In the genomic region with DNA sequence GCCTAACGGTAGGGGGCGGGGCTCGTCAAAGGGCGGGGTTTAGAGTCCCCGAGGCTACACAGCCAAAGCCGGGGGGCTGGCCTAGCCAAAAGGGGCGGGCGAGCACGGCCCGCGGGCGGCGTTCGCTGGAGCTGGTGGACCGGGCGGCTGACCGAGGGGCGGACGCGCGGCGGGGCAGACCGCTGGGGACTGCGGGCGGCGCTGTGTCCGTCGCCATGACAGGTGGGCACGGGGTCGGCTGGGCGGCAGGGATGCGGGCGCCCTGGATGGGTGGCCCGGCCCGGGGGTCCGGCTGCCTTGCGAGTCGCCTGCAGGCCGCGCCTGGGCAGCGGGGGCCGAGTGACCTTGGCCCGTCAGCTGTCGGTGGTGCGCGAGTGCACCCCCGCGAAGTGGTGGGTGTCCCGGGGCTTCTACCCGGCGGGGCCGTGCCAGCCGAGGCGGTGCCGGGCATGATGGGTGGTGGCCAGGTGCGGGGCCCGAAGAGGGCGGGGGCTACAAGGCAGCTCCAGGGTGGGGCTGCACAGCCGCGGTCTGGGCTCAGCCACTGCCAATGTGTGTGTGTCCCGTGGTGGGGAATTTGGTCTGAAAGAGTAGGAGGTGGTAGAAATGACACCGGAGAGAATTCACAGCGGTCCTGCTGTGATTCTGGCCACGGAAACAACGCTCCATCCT, we compare ENCODE assay signal across 1 cellular context.
TF ChIP-seq lines count a peak whose summit lies in the region.

A gene with protein sequence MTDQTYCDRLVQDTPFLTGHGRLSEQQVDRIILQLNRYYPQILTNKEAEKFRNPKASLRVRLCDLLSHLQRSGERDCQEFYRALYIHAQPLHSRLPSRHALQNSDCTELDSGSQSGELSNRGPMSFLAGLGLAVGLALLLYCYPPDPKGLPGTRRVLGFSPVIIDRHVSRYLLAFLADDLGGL (plus strand): TSS at position 87 of the 672 bp plus-strand sequence. CDS start 129 bp downstream, at position 216.

TF ChIP-seq in K562, 482 proteins besides CTCF, POLR2A, EP300 and RAD21 (continued from another document and continues in another):
- TF ChIP-seq, protein P1, sequence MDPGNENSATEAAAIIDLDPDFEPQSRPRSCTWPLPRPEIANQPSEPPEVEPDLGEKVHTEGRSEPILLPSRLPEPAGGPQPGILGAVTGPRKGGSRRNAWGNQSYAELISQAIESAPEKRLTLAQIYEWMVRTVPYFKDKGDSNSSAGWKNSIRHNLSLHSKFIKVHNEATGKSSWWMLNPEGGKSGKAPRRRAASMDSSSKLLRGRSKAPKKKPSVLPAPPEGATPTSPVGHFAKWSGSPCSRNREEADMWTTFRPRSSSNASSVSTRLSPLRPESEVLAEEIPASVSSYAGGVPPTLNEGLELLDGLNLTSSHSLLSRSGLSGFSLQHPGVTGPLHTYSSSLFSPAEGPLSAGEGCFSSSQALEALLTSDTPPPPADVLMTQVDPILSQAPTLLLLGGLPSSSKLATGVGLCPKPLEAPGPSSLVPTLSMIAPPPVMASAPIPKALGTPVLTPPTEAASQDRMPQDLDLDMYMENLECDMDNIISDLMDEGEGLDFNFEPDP (CRISPR knock-in tag; IDR thresholded peaks at IDR 0.05) = no peak
- TF ChIP-seq ZNF778 (CRISPR knock-in tag; IDR thresholded peaks at IDR 0.05) = no peak
- no peak for TF ChIP-seq NFE2L1 (tag; IDR thresholded peaks at IDR 0.05; ENCODE audit: borderline replicate concordance, low read depth)
- TF ChIP-seq ETV1 (tag; conservative IDR thresholded peaks at IDR 0.05; ENCODE audit: low read depth) = no peak
- TF ChIP-seq TSC22D4 (tag; IDR thresholded peaks at IDR 0.05) = no peak
- TF ChIP-seq HOXB6 (CRISPR knock-in tag; IDR thresholded peaks at IDR 0.05; ENCODE audit: borderline replicate concordance) = no peak
- peak; percentile 66 for TF ChIP-seq RB1 (IDR thresholded peaks at IDR 0.05; ENCODE audit: low read depth)
- TF ChIP-seq ZNF212 (CRISPR knock-in tag; IDR thresholded peaks at IDR 0.05) = no peak
- no peak for TF ChIP-seq BCOR (IDR thresholded peaks at IDR 0.05)
- peak; percentile 58 to 76; a peak in 3 of 4 replicates for TF ChIP-seq NONO (IDR thresholded peaks at IDR 0.05; ENCODE audit: low read depth in 2 of 2, low read length in 1 of 2)
- no peak for TF ChIP-seq ZNF121 (CRISPR knock-in tag; conservative IDR thresholded peaks at IDR 0.05)
- TF ChIP-seq, protein P2, sequence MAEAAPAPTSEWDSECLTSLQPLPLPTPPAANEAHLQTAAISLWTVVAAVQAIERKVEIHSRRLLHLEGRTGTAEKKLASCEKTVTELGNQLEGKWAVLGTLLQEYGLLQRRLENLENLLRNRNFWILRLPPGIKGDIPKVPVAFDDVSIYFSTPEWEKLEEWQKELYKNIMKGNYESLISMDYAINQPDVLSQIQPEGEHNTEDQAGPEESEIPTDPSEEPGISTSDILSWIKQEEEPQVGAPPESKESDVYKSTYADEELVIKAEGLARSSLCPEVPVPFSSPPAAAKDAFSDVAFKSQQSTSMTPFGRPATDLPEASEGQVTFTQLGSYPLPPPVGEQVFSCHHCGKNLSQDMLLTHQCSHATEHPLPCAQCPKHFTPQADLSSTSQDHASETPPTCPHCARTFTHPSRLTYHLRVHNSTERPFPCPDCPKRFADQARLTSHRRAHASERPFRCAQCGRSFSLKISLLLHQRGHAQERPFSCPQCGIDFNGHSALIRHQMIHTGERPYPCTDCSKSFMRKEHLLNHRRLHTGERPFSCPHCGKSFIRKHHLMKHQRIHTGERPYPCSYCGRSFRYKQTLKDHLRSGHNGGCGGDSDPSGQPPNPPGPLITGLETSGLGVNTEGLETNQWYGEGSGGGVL (CRISPR knock-in tag; IDR thresholded peaks at IDR 0.05) = no peak
- TF ChIP-seq CCNT2 (IDR thresholded peaks at IDR 0.05; ENCODE audit: borderline replicate concordance, extremely low read depth, insufficient read length, low read depth, low read length) = peak; percentile 37
- TF ChIP-seq, protein P3, sequence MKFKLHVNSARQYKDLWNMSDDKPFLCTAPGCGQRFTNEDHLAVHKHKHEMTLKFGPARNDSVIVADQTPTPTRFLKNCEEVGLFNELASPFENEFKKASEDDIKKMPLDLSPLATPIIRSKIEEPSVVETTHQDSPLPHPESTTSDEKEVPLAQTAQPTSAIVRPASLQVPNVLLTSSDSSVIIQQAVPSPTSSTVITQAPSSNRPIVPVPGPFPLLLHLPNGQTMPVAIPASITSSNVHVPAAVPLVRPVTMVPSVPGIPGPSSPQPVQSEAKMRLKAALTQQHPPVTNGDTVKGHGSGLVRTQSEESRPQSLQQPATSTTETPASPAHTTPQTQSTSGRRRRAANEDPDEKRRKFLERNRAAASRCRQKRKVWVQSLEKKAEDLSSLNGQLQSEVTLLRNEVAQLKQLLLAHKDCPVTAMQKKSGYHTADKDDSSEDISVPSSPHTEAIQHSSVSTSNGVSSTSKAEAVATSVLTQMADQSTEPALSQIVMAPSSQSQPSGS (CRISPR knock-in tag; IDR thresholded peaks at IDR 0.05) = no peak
- TF ChIP-seq SIN3A (IDR thresholded peaks at IDR 0.05; ENCODE audit: borderline replicate concordance in 2 of 2, control insufficient read depth in 1 of 2, low read depth in 2 of 2, low read length in 2 of 2) = peak in 1 of 2 experiments; percentile 42; a peak in 1 of 4 replicates
- TF ChIP-seq, protein P4, sequence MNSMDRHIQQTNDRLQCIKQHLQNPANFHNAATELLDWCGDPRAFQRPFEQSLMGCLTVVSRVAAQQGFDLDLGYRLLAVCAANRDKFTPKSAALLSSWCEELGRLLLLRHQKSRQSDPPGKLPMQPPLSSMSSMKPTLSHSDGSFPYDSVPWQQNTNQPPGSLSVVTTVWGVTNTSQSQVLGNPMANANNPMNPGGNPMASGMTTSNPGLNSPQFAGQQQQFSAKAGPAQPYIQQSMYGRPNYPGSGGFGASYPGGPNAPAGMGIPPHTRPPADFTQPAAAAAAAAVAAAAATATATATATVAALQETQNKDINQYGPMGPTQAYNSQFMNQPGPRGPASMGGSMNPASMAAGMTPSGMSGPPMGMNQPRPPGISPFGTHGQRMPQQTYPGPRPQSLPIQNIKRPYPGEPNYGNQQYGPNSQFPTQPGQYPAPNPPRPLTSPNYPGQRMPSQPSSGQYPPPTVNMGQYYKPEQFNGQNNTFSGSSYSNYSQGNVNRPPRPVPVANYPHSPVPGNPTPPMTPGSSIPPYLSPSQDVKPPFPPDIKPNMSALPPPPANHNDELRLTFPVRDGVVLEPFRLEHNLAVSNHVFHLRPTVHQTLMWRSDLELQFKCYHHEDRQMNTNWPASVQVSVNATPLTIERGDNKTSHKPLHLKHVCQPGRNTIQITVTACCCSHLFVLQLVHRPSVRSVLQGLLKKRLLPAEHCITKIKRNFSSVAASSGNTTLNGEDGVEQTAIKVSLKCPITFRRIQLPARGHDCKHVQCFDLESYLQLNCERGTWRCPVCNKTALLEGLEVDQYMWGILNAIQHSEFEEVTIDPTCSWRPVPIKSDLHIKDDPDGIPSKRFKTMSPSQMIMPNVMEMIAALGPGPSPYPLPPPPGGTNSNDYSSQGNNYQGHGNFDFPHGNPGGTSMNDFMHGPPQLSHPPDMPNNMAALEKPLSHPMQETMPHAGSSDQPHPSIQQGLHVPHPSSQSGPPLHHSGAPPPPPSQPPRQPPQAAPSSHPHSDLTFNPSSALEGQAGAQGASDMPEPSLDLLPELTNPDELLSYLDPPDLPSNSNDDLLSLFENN (IDR thresholded peaks at IDR 0.05; ENCODE audit: low read depth in 2 of 2, low read length in 2 of 2) = no peak
- no peak for TF ChIP-seq JUN (IDR thresholded peaks at IDR 0.05; ENCODE audit: borderline replicate concordance, low read depth, low read length)
- TF ChIP-seq JUN (CRISPR knock-in tag; IDR thresholded peaks at IDR 0.05; ENCODE audit: borderline replicate concordance) = no peak
- TF ChIP-seq RFX5 (IDR thresholded peaks at IDR 0.05; ENCODE audit: low read depth, low read length) = no peak
- no peak for TF ChIP-seq ZNF274 (IDR thresholded peaks at IDR 0.05; ENCODE audit: borderline replicate concordance, low read depth, low read length)
- 0 out of 2 replicates have a peak, but pooled peaks have one; percentile 29 for TF ChIP-seq POLR2AphosphoS5 (IDR thresholded peaks at IDR 0.05; ENCODE audit: control insufficient read depth, insufficient read depth, low read depth, low read length)
- TF ChIP-seq YY1 (IDR thresholded peaks at IDR 0.05; ENCODE audit: borderline replicate concordance in 1 of 3, control insufficient read depth in 1 of 3, extremely low read depth in 1 of 3, insufficient read depth in 3 of 3, insufficient read length in 1 of 3, insufficient replicate concordance in 2 of 3, low read depth in 1 of 3, low read length in 2 of 3) = peak in 2 of 3 experiments; percentile 46 to 49
- peak; percentile 65; the same call in 1 of the 2 replicates for TF ChIP-seq PHF8 (IDR thresholded peaks at IDR 0.05; ENCODE audit: borderline replicate concordance, low read length)
- TF ChIP-seq ZNF408 (CRISPR knock-in tag; IDR thresholded peaks at IDR 0.05; ENCODE audit: low read depth) = no peak
- 0 out of 2 replicates have a peak, but pooled peaks have one; percentile 27 for TF ChIP-seq CBX1 (IDR thresholded peaks at IDR 0.05; ENCODE audit: low read depth)
- 0 out of 2 replicates have a peak, but pooled peaks have one; percentile 2 for TF ChIP-seq SP1 (CRISPR knock-in tag; IDR thresholded peaks at IDR 0.05)
- no peak for TF ChIP-seq BCL6 (CRISPR knock-in tag; IDR thresholded peaks at IDR 0.05)
- no peak for TF ChIP-seq MTA1 (IDR thresholded peaks at IDR 0.05; ENCODE audit: borderline replicate concordance)
- peak; percentile 24 for TF ChIP-seq KDM5B (IDR thresholded peaks at IDR 0.05; ENCODE audit: insufficient replicate concordance, low read depth, low read length)
- TF ChIP-seq, protein P5, sequence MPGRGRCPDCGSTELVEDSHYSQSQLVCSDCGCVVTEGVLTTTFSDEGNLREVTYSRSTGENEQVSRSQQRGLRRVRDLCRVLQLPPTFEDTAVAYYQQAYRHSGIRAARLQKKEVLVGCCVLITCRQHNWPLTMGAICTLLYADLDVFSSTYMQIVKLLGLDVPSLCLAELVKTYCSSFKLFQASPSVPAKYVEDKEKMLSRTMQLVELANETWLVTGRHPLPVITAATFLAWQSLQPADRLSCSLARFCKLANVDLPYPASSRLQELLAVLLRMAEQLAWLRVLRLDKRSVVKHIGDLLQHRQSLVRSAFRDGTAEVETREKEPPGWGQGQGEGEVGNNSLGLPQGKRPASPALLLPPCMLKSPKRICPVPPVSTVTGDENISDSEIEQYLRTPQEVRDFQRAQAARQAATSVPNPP (IDR thresholded peaks at IDR 0.05; ENCODE audit: borderline replicate concordance, insufficient read depth, insufficient read length) = no peak
- TF ChIP-seq, protein P6, sequence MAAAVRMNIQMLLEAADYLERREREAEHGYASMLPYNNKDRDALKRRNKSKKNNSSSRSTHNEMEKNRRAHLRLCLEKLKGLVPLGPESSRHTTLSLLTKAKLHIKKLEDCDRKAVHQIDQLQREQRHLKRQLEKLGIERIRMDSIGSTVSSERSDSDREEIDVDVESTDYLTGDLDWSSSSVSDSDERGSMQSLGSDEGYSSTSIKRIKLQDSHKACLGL (CRISPR knock-in tag; IDR thresholded peaks at IDR 0.05; ENCODE audit: borderline replicate concordance, poor library complexity, severe bottlenecking) = no peak
- no peak for TF ChIP-seq JUNB (CRISPR knock-in tag; conservative IDR thresholded peaks at IDR 0.05)
- no peak for TF ChIP-seq RUNX1 (IDR thresholded peaks at IDR 0.05; ENCODE audit: low read depth)
- TF ChIP-seq NFXL1 (CRISPR knock-in tag; IDR thresholded peaks at IDR 0.05) = no peak
- TF ChIP-seq POLR2G (IDR thresholded peaks at IDR 0.05; ENCODE audit: low read depth, low read length) = peak; percentile 76
- no peak for TF ChIP-seq MYNN (IDR thresholded peaks at IDR 0.05)
- TF ChIP-seq MYNN (CRISPR knock-in tag; IDR thresholded peaks at IDR 0.05) = no peak
- TF ChIP-seq MAFG (tag; conservative IDR thresholded peaks at IDR 0.05) = no peak
- TF ChIP-seq, protein P7, sequence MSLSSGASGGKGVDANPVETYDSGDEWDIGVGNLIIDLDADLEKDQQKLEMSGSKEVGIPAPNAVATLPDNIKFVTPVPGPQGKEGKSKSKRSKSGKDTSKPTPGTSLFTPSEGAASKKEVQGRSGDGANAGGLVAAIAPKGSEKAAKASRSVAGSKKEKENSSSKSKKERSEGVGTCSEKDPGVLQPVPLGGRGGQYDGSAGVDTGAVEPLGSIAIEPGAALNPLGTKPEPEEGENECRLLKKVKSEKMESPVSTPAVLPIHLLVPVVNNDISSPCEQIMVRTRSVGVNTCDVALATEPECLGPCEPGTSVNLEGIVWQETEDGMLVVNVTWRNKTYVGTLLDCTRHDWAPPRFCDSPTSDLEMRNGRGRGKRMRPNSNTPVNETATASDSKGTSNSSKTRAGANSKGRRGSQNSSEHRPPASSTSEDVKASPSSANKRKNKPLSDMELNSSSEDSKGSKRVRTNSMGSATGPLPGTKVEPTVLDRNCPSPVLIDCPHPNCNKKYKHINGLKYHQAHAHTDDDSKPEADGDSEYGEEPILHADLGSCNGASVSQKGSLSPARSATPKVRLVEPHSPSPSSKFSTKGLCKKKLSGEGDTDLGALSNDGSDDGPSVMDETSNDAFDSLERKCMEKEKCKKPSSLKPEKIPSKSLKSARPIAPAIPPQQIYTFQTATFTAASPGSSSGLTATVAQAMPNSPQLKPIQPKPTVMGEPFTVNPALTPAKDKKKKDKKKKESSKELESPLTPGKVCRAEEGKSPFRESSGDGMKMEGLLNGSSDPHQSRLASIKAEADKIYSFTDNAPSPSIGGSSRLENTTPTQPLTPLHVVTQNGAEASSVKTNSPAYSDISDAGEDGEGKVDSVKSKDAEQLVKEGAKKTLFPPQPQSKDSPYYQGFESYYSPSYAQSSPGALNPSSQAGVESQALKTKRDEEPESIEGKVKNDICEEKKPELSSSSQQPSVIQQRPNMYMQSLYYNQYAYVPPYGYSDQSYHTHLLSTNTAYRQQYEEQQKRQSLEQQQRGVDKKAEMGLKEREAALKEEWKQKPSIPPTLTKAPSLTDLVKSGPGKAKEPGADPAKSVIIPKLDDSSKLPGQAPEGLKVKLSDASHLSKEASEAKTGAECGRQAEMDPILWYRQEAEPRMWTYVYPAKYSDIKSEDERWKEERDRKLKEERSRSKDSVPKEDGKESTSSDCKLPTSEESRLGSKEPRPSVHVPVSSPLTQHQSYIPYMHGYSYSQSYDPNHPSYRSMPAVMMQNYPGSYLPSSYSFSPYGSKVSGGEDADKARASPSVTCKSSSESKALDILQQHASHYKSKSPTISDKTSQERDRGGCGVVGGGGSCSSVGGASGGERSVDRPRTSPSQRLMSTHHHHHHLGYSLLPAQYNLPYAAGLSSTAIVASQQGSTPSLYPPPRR (CRISPR knock-in tag; IDR thresholded peaks at IDR 0.05; ENCODE audit: borderline replicate concordance) = no peak
- TF ChIP-seq ILF3 (IDR thresholded peaks at IDR 0.05; ENCODE audit: borderline replicate concordance) = peak; percentile 50; the same call in 1 of the 2 replicates
- 0 out of 2 replicates have a peak, but pooled peaks have one; percentile 60 for TF ChIP-seq ZBTB17 (CRISPR knock-in tag; IDR thresholded peaks at IDR 0.05)
- no peak for TF ChIP-seq RAD51 (IDR thresholded peaks at IDR 0.05; ENCODE audit: borderline replicate concordance, low read depth)
- TF ChIP-seq MCM5 (IDR thresholded peaks at IDR 0.05; ENCODE audit: low read depth) = no peak
- no peak for TF ChIP-seq ZNF253 (CRISPR knock-in tag; conservative IDR thresholded peaks at IDR 0.05)
- no peak for TF ChIP-seq NFIC (IDR thresholded peaks at IDR 0.05)
